14 cellular contexts compared by ENCODE assay signal in genomic region chr2:203551653-203552250, GRCh38. TPM values are rescaled to one million over a fixed set of nuclear protein-coding genes. Genes with fewer than 3 reads are reported as not detected.
A peak's percentile ranks its signal among the peaks of the same experiment; 100 is the strongest.
DNase-seq lines count a peak whose midpoint lies in the region; ATAC-seq, FAIRE-seq and TF ChIP-seq lines count a peak whose summit lies in the region.
"Had no signal": no experiment of that assay in that cellular context is flagged by ENCODE, and none has a peak within 500 bp of the region (broad histone marks: within the 10 kb centered on the region; RNA-seq: fewer than 3 reads in every experiment).

No MANE protein-coding gene starts in this region.

- FAIRE-seq in H1 (lab: Jason Lieb, UNC), result no peak
- FAIRE-seq: endometrium had no signal

- H4K8ac ChIP-seq in H1 (ENCODE audit: extremely low read depth, insufficient read depth, low read length), result no peak overlapping the region

- H3K4me1 Mint-ChIP-seq in nephron, result peaks cover 12% of the 10 kb centered on the region

- H3K27ac Mint-ChIP-seq in nephron, result peak overlapping the region in 2 of 3 experiments; percentile 56 to 61

- H3K4me1 ChIP-seq in H1 (replicated peaks in 1 of 4; ENCODE audit: control insufficient read depth in 3 of 4, insufficient read depth in 4 of 4, low read length in 3 of 4) (peaks cover 0 to 3% (median 0%) of the 10 kb centered on the region in 4 experiments; a peak in 2 of 7 replicates), gastroesophageal sphincter (no peaks in the 10 kb centered on the region)
- H3K4me1 ChIP-seq: lower lobe of right lung had no signal

- no peak overlapping the region for H3K23ac ChIP-seq in H1 (ENCODE audit: insufficient read length)

- no peaks in the 10 kb centered on the region for H3K9me3 Mint-ChIP-seq in nephron

- no peak overlapping the region for H2BK5ac ChIP-seq in H1 (ENCODE audit: low read depth, low read length)

- no peaks in the 10 kb centered on the region for H3K27me3 ChIP-seq in H1 (replicated peaks in 1 of 4; ENCODE audit: control insufficient read depth in 3 of 4, extremely low read depth in 1 of 4, insufficient read depth in 3 of 4, low read length in 3 of 4)
- H3K27me3 ChIP-seq in gastroesophageal sphincter, result no peaks in the 10 kb centered on the region
- H3K27me3 ChIP-seq: cardiac muscle cell, heart right ventricle had no signal

- H2BK15ac ChIP-seq in H1 (ENCODE audit: low read length), result no peak overlapping the region

- no peaks in the 10 kb centered on the region for H3K36me3 Mint-ChIP-seq in nephron (ENCODE audit: low read depth)

- H2AK5ac ChIP-seq in H1 (ENCODE audit: low read depth, low read length), result no peak overlapping the region

- TF ChIP-seq CTCF in NB4 (IDR thresholded peaks at IDR 0.05; ENCODE audit: low read depth, low read length), result no peak
- TF ChIP-seq CTCF in H1 (IDR thresholded peaks at IDR 0.05; ENCODE audit: control extremely low read depth in 1 of 3, insufficient read depth in 1 of 3, low read depth in 1 of 3, low read length in 3 of 3), result no peak
- TF ChIP-seq CTCF in nephron (IDR thresholded peaks at IDR 0.05; ENCODE audit: unreplicated experiment in 3 of 3), result no peak
- TF ChIP-seq CTCF in gastroesophageal sphincter (IDR thresholded peaks at IDR 0.05), result no peak

- TF ChIP-seq EP300 in H1 (IDR thresholded peaks at IDR 0.05; ENCODE audit: borderline replicate concordance in 1 of 2, low read depth in 2 of 2, low read length in 2 of 2), result no peak
- TF ChIP-seq EP300 in gastroesophageal sphincter (IDR thresholded peaks at IDR 0.05), result no peak

- H2AFZ ChIP-seq in H1 (ENCODE audit: low read length), result peak overlapping the region; percentile 64; the same call in 1 of the 2 replicates

- H3K27me3 Mint-ChIP-seq in nephron (ENCODE audit: low read depth), result peaks cover 7% of the 10 kb centered on the region

- ATAC-seq in gastroesophageal sphincter, result no peak

- H2BK12ac ChIP-seq in H1 (ENCODE audit: low read depth, low read length), result no peak overlapping the region

- CTCF ChIA-PET in H1 (lab: Charles Lee; ENCODE audit: partially characterized antibody), result no interaction called here

- no peak overlapping the region for H3K27ac ChIP-seq in H1 (ENCODE audit: low read depth, low read length)
- no peak overlapping the region for H3K27ac ChIP-seq in gastroesophageal sphincter
- H3K27ac ChIP-seq: cardiac muscle cell, heart right ventricle, lower lobe of right lung had no signal

- no peak overlapping the region for H3K9ac ChIP-seq in H1 (replicated peaks in 1 of 4; ENCODE audit: extremely low read depth in 1 of 4, low read depth in 3 of 4, low read length in 3 of 4)

- no peak overlapping the region for H4K91ac ChIP-seq in H1 (replicated peaks; ENCODE audit: insufficient read length, low read length)

- H3K4me3 ChIP-seq in NB4 (ENCODE audit: low read depth, low read length), result no peak overlapping the region
- H3K4me3 ChIP-seq in H1 (ENCODE audit: extremely low read depth in 1 of 4, insufficient read depth in 2 of 4, low read depth in 3 of 4, low read length in 4 of 4), result no peak overlapping the region
- no peak overlapping the region for H3K4me3 ChIP-seq in gastroesophageal sphincter
- H3K4me3 ChIP-seq: cardiac muscle cell, heart right ventricle, lower lobe of right lung had no signal

- H3K79me1 ChIP-seq in H1 (ENCODE audit: low read depth, low read length), result no peaks in the 10 kb centered on the region

- H3K36me3 ChIP-seq in H1 (ENCODE audit: control insufficient read depth in 2 of 4, insufficient read depth in 4 of 4, low read length in 3 of 4) (no peaks in the 10 kb centered on the region), gastroesophageal sphincter (no peaks in the 10 kb centered on the region)
- H3K36me3 ChIP-seq: cardiac muscle cell, heart right ventricle, lower lobe of right lung had no signal

- H3K4ac ChIP-seq in H1 (replicated peaks; ENCODE audit: insufficient read length, low read depth, low read length), result no peak overlapping the region

- no peak overlapping the region for H3K56ac ChIP-seq in H1 (replicated peaks; ENCODE audit: insufficient read length, low read depth, low read length)

- no peaks in the 10 kb centered on the region for H3K23me2 ChIP-seq in H1 (ENCODE audit: low read depth, low read length)

- H2BK120ac ChIP-seq in H1 (replicated peaks; ENCODE audit: low read depth, low read length), result no peak overlapping the region

- 81% methylated on average over 4 of the region's 4 CpGs; no CpG with 5 or more reads in 1 of the 2 experiments for WGBS in H1 (ENCODE audit: extremely low coverage in 1 of 2, insufficient coverage in 1 of 2, insufficient read length in 1 of 2, insufficient replicate concordance in 2 of 2, low coverage in 1 of 2, low lambda C conversion rate in 2 of 2, missing lambda C conversion rate in 1 of 2), 2 experiments
- WGBS in gastroesophageal sphincter (ENCODE audit: low coverage in 1 of 2), 2 donors, result 86 to 87% methylated on average over 4 of the region's 4 CpGs

- H3K18ac ChIP-seq in H1 (ENCODE audit: extremely low read depth, low read length), result no peak overlapping the region

- no peak overlapping the region for H3K4me2 ChIP-seq in H1 (ENCODE audit: insufficient read depth in 1 of 2, low read depth in 2 of 2, low read length in 2 of 2)

- DNase-seq in CD1c-positive myeloid dendritic cell (ENCODE audit: extremely low spot score), result peak; percentile 77
- peak; percentile 61 for DNase-seq in NB4 (ENCODE audit: low read depth)
- DNase-seq in H1 (ENCODE audit: low read depth in 1 of 2, low spot score in 2 of 2), result no peak
- no peak for DNase-seq in SKM-1 (lab: John Stamatoyannopoulos, UW; ENCODE audit: unreplicated experiment)
- DNase-seq in NCI-H2029 treated with DMSO at 0.1 percent for 48 hours (lab: John Stamatoyannopoulos, UW), result no peak
- no peak for DNase-seq in mucosa of gallbladder (ENCODE audit: low spot score)
- DNase-seq: heart right ventricle, lower lobe of right lung, NCI-H1694 treated with DMSO at 0.1 percent for 48 hours, NCI-H774 had no signal

- H2BK20ac ChIP-seq in H1 (ENCODE audit: low read length), result no peak overlapping the region

- no peak overlapping the region for H3K14ac ChIP-seq in H1 (ENCODE audit: insufficient read length)

- H3K79me2 ChIP-seq in H1 (ENCODE audit: control insufficient read depth in 1 of 2, insufficient read depth in 2 of 2, low read length in 2 of 2), result no peaks in the 10 kb centered on the region

- no peak for TF ChIP-seq RAD21 in H1 (IDR thresholded peaks at IDR 0.05 in 1 of 2, conservative IDR thresholded peaks at IDR 0.05 in 1 of 2; ENCODE audit: low read depth in 2 of 2, low read length in 2 of 2)

- TF ChIP-seq POLR2A in NB4 (IDR thresholded peaks at IDR 0.05; ENCODE audit: extremely low read depth, insufficient read length), result no peak
- no peak for TF ChIP-seq POLR2A in H1 (IDR thresholded peaks at IDR 0.05; ENCODE audit: control extremely low read depth in 1 of 2, low read depth in 2 of 2, low read length in 2 of 2)
- no peak for TF ChIP-seq POLR2A in gastroesophageal sphincter (IDR thresholded peaks at IDR 0.05)

- POLR2A ChIA-PET in H1 (lab: Charles Lee; ENCODE audit: partially characterized antibody), result no interaction called here

- H3K9me3 ChIP-seq in H1 (ENCODE audit: insufficient read depth in 2 of 2, low read depth in 1 of 2, low read length in 1 of 2) (no peaks in the 10 kb centered on the region), gastroesophageal sphincter (no peaks in the 10 kb centered on the region)
- H3K9me3 ChIP-seq: heart right ventricle, lower lobe of right lung had no signal

- H4K5ac ChIP-seq in H1 (ENCODE audit: insufficient read length, low read depth, low read length), result no peak overlapping the region

- H3K4me3 Mint-ChIP-seq in nephron, result no peak overlapping the region

- H4K20me1 ChIP-seq in H1 (replicated peaks in 1 of 2; ENCODE audit: control insufficient read depth in 1 of 2, insufficient read depth in 2 of 2, low read length in 2 of 2), result no peaks in the 10 kb centered on the region

TF ChIP-seq in H1, 55 proteins besides CTCF, POLR2A, EP300 and RAD21:
- TF ChIP-seq CEBPB (IDR thresholded peaks at IDR 0.05; ENCODE audit: low read depth, low read length) (peak; percentile 95), RFX5 (IDR thresholded peaks at IDR 0.05; ENCODE audit: borderline replicate concordance, low read depth, low read length) (no peak)
TF ChIP-seq in H1: peak in this region for 1.

RNA-seq across cellular contexts. Expression of gene RAPH1, which starts 16.7 kb away (rescaled TPM):
- total RNA-seq in H1 (2021; fragmentation: NEBNext Ultra II Directional; extraction: Animal tissue kit (Norgen Biotek cat#: 25700)), result 27.4 and 28.3 TPM in 2 replicates
- polyA plus RNA-seq in H1 (2011; rRNA removed), result 3.5 and 3.8 TPM in 2 replicates
- 3.3 TPM for polyA plus RNA-seq in H1 (2011; cell fraction: cytosol; rRNA removed)
- 4.8 TPM for polyA plus RNA-seq in H1 (2011; cell fraction: nucleus; rRNA removed)
- polyA plus RNA-seq in H1 (2012, experiment 1 of 2), result 4.9 to 9.0 TPM (median 7.0 TPM) in 4 replicates
- 1.2 TPM for polyA plus RNA-seq in H1 (2012, experiment 2 of 2)
- 7.7 TPM for polyA plus RNA-seq in H1 (2013, experiment 1 of 2)
- polyA plus RNA-seq in H1 (2013, experiment 2 of 2), result 7.4 TPM
- 16.2 and 20.9 TPM in 2 replicates for polyA minus RNA-seq in H1 (2011; rRNA and poly(A)+ RNA removed)
- polyA minus RNA-seq in H1 (2011; cell fraction: cytosol; rRNA and poly(A)+ RNA removed), result 13.5 TPM
- 13.7 TPM for polyA minus RNA-seq in H1 (2011; cell fraction: nucleus; rRNA and poly(A)+ RNA removed)
- 51.6 TPM for total RNA-seq in mucosa of gallbladder
- 10 to 100 TPM; 17.1 to 39.6 (median 21.7) TPM for total RNA-seq in gastroesophageal sphincter

Comparison
In these comparisons a context has a peak if more than half of its experiments do, and no peak if none do; other contexts are left out.
1. DNase-seq: peak in CD1c-positive myeloid dendritic cell (single experiment) and NB4 (single experiment); none in H1 (0 of 2), SKM-1 (single experiment), NCI-H2029 treated with DMSO at 0.1 percent for 48 hours (single experiment) and mucosa of gallbladder (single experiment).